In genomic region chr1:116508984-116509980, GRCh38 we compare ENCODE assay signal across 8 cellular contexts.
DNase-seq lines count a peak whose midpoint lies in the region; ATAC-seq and TF ChIP-seq lines count a peak whose summit lies in the region.

No MANE protein-coding gene starts in this region.

- ATAC-seq in HG03558 (IDR thresholded peaks at IDR 0.05; ENCODE audit: extremely low read depth, unreplicated experiment), result peak; percentile 34

- H3K36me3 Mint-ChIP-seq in activated CD4-positive, alpha-beta T cell treated with anti-CD3 and anti-CD28 coated beads, Interleukin-2, amount 10 ng/mL, durations not matched to agents 24 days and 14 days (ENCODE audit: low read depth), result peaks cover 28% of the 10 kb centered on the region
- peaks cover 5% of the 10 kb centered on the region for H3K36me3 Mint-ChIP-seq in Caco-2 (ENCODE audit: insufficient read depth, unreplicated experiment)

- peak overlapping the region; percentile 90 for H3K27ac Mint-ChIP-seq in activated CD4-positive, alpha-beta T cell treated with anti-CD3 and anti-CD28 coated beads, Interleukin-2, amount 10 ng/mL, durations not matched to agents 24 days and 14 days
- H3K27ac Mint-ChIP-seq in Caco-2 (ENCODE audit: unreplicated experiment), result no peak overlapping the region

- peak overlapping the region; percentile 45 for H3K4me3 Mint-ChIP-seq in activated CD4-positive, alpha-beta T cell treated with anti-CD3 and anti-CD28 coated beads, Interleukin-2, amount 10 ng/mL, durations not matched to agents 24 days and 14 days
- no peak overlapping the region for H3K4me3 Mint-ChIP-seq in Caco-2 (ENCODE audit: unreplicated experiment)

- TF ChIP-seq CTCF in Caco-2 (IDR thresholded peaks at IDR 0.05; ENCODE audit: insufficient read depth in 1 of 2, low read depth in 1 of 2, low read length in 1 of 2, severe bottlenecking in 1 of 2, unreplicated experiment in 1 of 2) (no peak), lower leg skin (IDR thresholded peaks at IDR 0.05) (no peak)

- POLR2A ChIA-PET in Caco-2 (lab: Charles Lee), result no interaction called here

- BruUV-seq in Caco-2 (replicated peaks; lab: Mats Ljungman, UMichigan), result no TSS peak

- peaks cover 14% of the 10 kb centered on the region for H3K9me3 Mint-ChIP-seq in activated CD4-positive, alpha-beta T cell treated with anti-CD3 and anti-CD28 coated beads, Interleukin-2, amount 10 ng/mL, durations not matched to agents 24 days and 14 days
- peaks cover 12% of the 10 kb centered on the region for H3K9me3 Mint-ChIP-seq in Caco-2 (ENCODE audit: unreplicated experiment)

- H3K27me3 ChIP-seq in Caco-2 (replicated peaks; ENCODE audit: control insufficient read depth, insufficient read depth, low read length), result no peaks in the 10 kb centered on the region

- peaks cover 70% of the 10 kb centered on the region for H3K4me1 Mint-ChIP-seq in activated CD4-positive, alpha-beta T cell treated with anti-CD3 and anti-CD28 coated beads, Interleukin-2, amount 10 ng/mL, durations not matched to agents 24 days and 14 days
- no peaks in the 10 kb centered on the region for H3K4me1 Mint-ChIP-seq in Caco-2 (ENCODE audit: low read depth, unreplicated experiment)

- intact Hi-C loops in activated CD4-positive, alpha-beta T cell treated with anti-CD3 and anti-CD28 coated beads, Interleukin-2, amount 10 ng/mL, durations not matched to agents 24 days and 14 days (cut with micrococcal nuclease), result loop anchor here (1.0 to 10.0 kb wide), 4 partner anchors 47 to 1096 kb away; partner anchors contain the start of genes TENT5C and VANGL1
- intact Hi-C loops in Caco-2 (cut with micrococcal nuclease; ENCODE audit: unreplicated experiment) (no loop called here), lower leg skin (cut with DNase I; ENCODE audit: low total_unique reads) (no loop called here)

- 52 to 61% methylated on average over 3 of the region's 3 CpGs for WGBS in lower leg skin, 2 donors

- H3K4me1 ChIP-seq in Caco-2, result peaks cover 12% of the 10 kb centered on the region; the same call in 1 of the 2 replicates

- H3K4me3 ChIP-seq in Caco-2 (ENCODE audit: low read depth, low read length) (no peak overlapping the region), lower leg skin (ENCODE audit: low read depth, poor library complexity, severe bottlenecking) (no peak overlapping the region)

- DNase-seq in activated T-cell treated with anti-CD3 and anti-CD28 coated beads for 48 hours (ENCODE audit: low read depth) (peak; percentile 30), activated T-cell treated with anti-CD3 and anti-CD28 coated beads for 4 hours (no peak), hepatic stellate cell (ENCODE audit: low spot score) (peak; percentile 75), Caco-2 (no peak), lower leg skin (ENCODE audit: low spot score in 2 of 2) (no peak), NCI-H510A (lab: John Stamatoyannopoulos, UW) (no peak)
- DNase-seq in activated CD4-positive, alpha-beta T cell treated with anti-CD3 and anti-CD28 coated beads, Interleukin-2, amount 10 ng/mL, durations not matched to agents 24 days and 14 days, result no peak

- H3K36me3 ChIP-seq in Caco-2 (ENCODE audit: control insufficient read depth, insufficient read depth, low read length), result no peaks in the 10 kb centered on the region

- H3K27me3 Mint-ChIP-seq in activated CD4-positive, alpha-beta T cell treated with anti-CD3 and anti-CD28 coated beads, Interleukin-2, amount 10 ng/mL, durations not matched to agents 24 days and 14 days, result no peaks in the 10 kb centered on the region
- no peaks in the 10 kb centered on the region for H3K27me3 Mint-ChIP-seq in Caco-2 (ENCODE audit: insufficient read depth, unreplicated experiment)

- CTCF ChIA-PET in Caco-2 (lab: Charles Lee), result no interaction called here

- no peaks in the 10 kb centered on the region; the same call in 1 of the 2 replicates for H3K9me3 ChIP-seq in Caco-2

- TF ChIP-seq POLR2A in lower leg skin (IDR thresholded peaks at IDR 0.05), result no peak

Comparison
In these comparisons a context has a peak if more than half of its experiments do, and no peak if none do; other contexts are left out.
1. DNase-seq: peak in activated T-cell treated with anti-CD3 and anti-CD28 coated beads for 48 hours (single experiment) and hepatic stellate cell (single experiment); none in activated T-cell treated with anti-CD3 and anti-CD28 coated beads for 4 hours (single experiment), activated CD4-positive, alpha-beta T cell treated with anti-CD3 and anti-CD28 coated beads, Interleukin-2, amount 10 ng/mL, durations not matched to agents 24 days and 14 days (single experiment), Caco-2 (0 of 2), lower leg skin (0 of 2) and NCI-H510A (single experiment).